9 cellular contexts compared by ENCODE assay signal in the genomic region with DNA sequence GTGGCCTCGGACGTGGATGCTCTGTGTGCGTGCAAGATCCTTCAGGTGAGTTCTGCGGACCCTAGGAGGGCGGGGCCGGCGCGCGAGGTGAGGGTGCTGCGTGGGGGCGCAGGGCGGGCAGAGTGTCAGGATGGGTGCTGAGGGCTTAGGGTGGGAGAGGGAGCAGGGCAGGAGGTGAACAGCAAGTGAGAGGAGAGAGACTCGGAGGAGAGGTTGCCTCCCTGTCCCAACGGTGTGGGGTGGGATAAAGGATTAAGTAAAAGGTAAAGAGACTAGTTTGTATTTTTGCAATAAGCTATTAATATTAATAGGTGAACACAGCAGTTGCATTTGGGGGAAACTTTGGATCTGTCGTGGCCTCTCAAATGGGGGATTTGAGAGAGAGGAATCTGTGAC. TPM values are rescaled to one million over a fixed set of nuclear protein-coding genes. Genes with fewer than 3 reads are reported as not detected.
DNase-seq lines count a peak whose midpoint lies in the region; ATAC-seq and TF ChIP-seq lines count a peak whose summit lies in the region.
"Had no signal": no experiment of that assay in that cellular context is flagged by ENCODE, and none has a peak within 500 bp of the region (broad histone marks: within the 10 kb centered on the region; RNA-seq: fewer than 3 reads in every experiment).

No MANE protein-coding gene starts in this region.

- intact Hi-C loops in PC-9 (cut with micrococcal nuclease; ENCODE audit: unreplicated experiment): no loop called here

- TF ChIP-seq CTCF in PC-9 (conservative IDR thresholded peaks at IDR 0.05): no peak
- TF ChIP-seq CTCF in fibroblast of the aortic adventitia (IDR thresholded peaks at IDR 0.05; ENCODE audit: insufficient read depth, low read length): no peak

- H3K27ac ChIP-seq in PC-9: no peak overlapping the region
- H3K27ac ChIP-seq in skin epidermis: peak overlapping the region in 3 of 21 experiments; percentile 98 to 100 (median 99)

- peaks cover 22% of the 10 kb centered on the region for H4K20me1 ChIP-seq in PC-9 (ENCODE audit: insufficient read depth)

- H3K4me2 ChIP-seq in PC-9: peak overlapping the region; percentile 83

- H3F3A ChIP-seq in PC-9 (ENCODE audit: insufficient read depth, low read depth): no peaks in the 10 kb centered on the region

- peak overlapping the region; percentile 75 for H3K4me3 ChIP-seq in PC-9
- H3K4me3 ChIP-seq in fibroblast of the aortic adventitia (ENCODE audit: low read depth, low read length): peak overlapping the region; percentile 82
- H3K4me3 ChIP-seq in skin epidermis: peak overlapping the region; percentile 57 to 92 (median 85)

- H3K4me1 ChIP-seq in PC-9 (replicated peaks; ENCODE audit: insufficient read depth): peaks cover 15% of the 10 kb centered on the region

- H3K27me3 ChIP-seq in PC-9 (ENCODE audit: insufficient read depth, low read depth): no peaks in the 10 kb centered on the region

- H3K36me3 ChIP-seq in PC-9 (ENCODE audit: low read depth): no peaks in the 10 kb centered on the region

- H2AFZ ChIP-seq in PC-9: peak overlapping the region; percentile 92

- BruUV-seq in PC-9 (replicated peaks; lab: Mats Ljungman, UMichigan): no TSS peak

- H3K9me3 ChIP-seq in PC-9 (ENCODE audit: insufficient read depth, low read depth): no peaks in the 10 kb centered on the region

- no peaks in the 10 kb centered on the region for H3K9me2 ChIP-seq in PC-9 (ENCODE audit: insufficient read depth)

- CTCF ChIA-PET in PC-9 (lab: Charles Lee): interaction anchor here (0.6 kb wide), 1 partner anchor 570 kb away, joined by 4 read pairs; no protein-coding TSS in a partner anchor

- POLR2A ChIA-PET in PC-9 (lab: Charles Lee; ENCODE audit: unreplicated experiment): interaction anchor here (0.6 kb wide), 2 partner anchors 369 to 551 kb away, joined by 3 to 5 read pairs; no protein-coding TSS in a partner anchor

- DNase-seq in NCI-H82 (lab: John Stamatoyannopoulos, UW) (peak; percentile 35), NCI-H82 treated with DMSO at 0.1 percent for 48 hours (lab: John Stamatoyannopoulos, UW; ENCODE audit: unreplicated experiment) (no peak), PC-9 (no peak), fibroblast of the aortic adventitia (ENCODE audit: low read depth) (no peak), cerebellar cortex (ENCODE audit: low spot score) (no peak), dermis blood vessel endothelial cell (no peak)

- peaks cover 46% of the 10 kb centered on the region for H3K79me2 ChIP-seq in PC-9 (ENCODE audit: low read depth)

- ATAC-seq in HG03159 (IDR thresholded peaks at IDR 0.05; ENCODE audit: unreplicated experiment): no peak

RNA-seq across cellular contexts. Expression of gene CDC45, which starts 0.5 kb away (rescaled TPM):
- total RNA-seq in PC-9 (2021): 27.5 and 29.1 TPM in 2 replicates
- 2.3 and 22.9 TPM in 2 replicates for total RNA-seq in fibroblast of the aortic adventitia (ENCODE audit: low replicate concordance)
- 12.4 and 35.3 TPM in 2 replicates for total RNA-seq in dermis blood vessel endothelial cell

RNA-seq across cellular contexts. Expression of gene UFD1, which starts 1.2 kb away (rescaled TPM):
- total RNA-seq in PC-9 (2021) (41.6 and 66.9 TPM in 2 replicates), fibroblast of the aortic adventitia (ENCODE audit: low replicate concordance) (16.3 and 70.8 TPM in 2 replicates), dermis blood vessel endothelial cell (105 and 147 TPM in 2 replicates)

RNA-seq across cellular contexts. Expression of gene C22orf39, which starts 32.7 kb away (rescaled TPM):
- total RNA-seq in PC-9 (2021) (12.3 and 14.2 TPM in 2 replicates), fibroblast of the aortic adventitia (ENCODE audit: low replicate concordance) (9.6 and 10.5 TPM in 2 replicates), dermis blood vessel endothelial cell (24.2 and 27.1 TPM in 2 replicates)

RNA-seq across cellular contexts. Expression of gene CLDN5, which starts 44.0 kb away (rescaled TPM):
- total RNA-seq in PC-9 (2021): not detected in 2 replicates
- total RNA-seq in fibroblast of the aortic adventitia (ENCODE audit: low replicate concordance): 0.27 and 1.6 TPM in 2 replicates
- 1,341 and 2,150 TPM in 2 replicates for total RNA-seq in dermis blood vessel endothelial cell
- total RNA-seq: SK-MEL-5 had no signal

RNA-seq across cellular contexts. Expression of gene MRPL40, which starts 47.8 kb away (rescaled TPM):
- total RNA-seq in PC-9 (2021): 21.1 and 25.1 TPM in 2 replicates
- total RNA-seq in fibroblast of the aortic adventitia (ENCODE audit: low replicate concordance): 22.6 and 41.8 TPM in 2 replicates
- 29.4 and 31.4 TPM in 2 replicates for total RNA-seq in dermis blood vessel endothelial cell
